16 cellular contexts compared by ENCODE assay signal in the genomic region with DNA sequence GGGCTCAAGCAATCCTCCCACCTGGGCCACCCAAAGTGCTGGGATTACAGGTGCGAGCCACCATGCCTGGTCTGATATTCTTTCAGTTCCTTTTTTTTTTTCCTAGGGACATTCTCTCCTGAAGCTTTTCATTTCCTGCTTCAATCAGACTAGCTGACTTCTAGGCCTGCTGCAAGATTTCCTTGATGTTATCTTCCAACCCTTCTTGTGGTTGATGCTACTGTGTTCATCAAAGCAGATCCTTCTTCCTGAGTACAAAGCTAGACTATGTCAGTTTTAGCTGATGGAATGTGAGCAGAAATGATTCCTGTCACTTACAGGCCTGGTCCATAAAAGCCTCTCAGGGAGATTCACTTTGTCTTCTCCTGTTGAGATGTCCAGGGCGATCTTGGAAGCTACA.
A peak's percentile ranks its signal among the peaks of the same experiment; 100 is the strongest.
DNase-seq lines count a peak whose midpoint lies in the region; ATAC-seq and TF ChIP-seq lines count a peak whose summit lies in the region.
"Had no signal": no experiment of that assay in that cellular context is flagged by ENCODE, and none has a peak within 500 bp of the region (broad histone marks: within the 10 kb centered on the region; RNA-seq: fewer than 3 reads in every experiment).

No MANE protein-coding gene starts in this region.

- H3K9me3 ChIP-seq in CD4-positive, alpha-beta memory T cell (ENCODE audit: control insufficient read depth in 1 of 2, low read length in 2 of 2), result no peaks in the 10 kb centered on the region
- H3K9me3 ChIP-seq in mesenchymal stem cell (ENCODE audit: control insufficient read depth, low read length), result no peaks in the 10 kb centered on the region
- H3K9me3 ChIP-seq in lower lobe of right lung, result no peaks in the 10 kb centered on the region

- no peak overlapping the region for H2AFZ ChIP-seq in mesenchymal stem cell (ENCODE audit: low read depth, low read length)

- H3K14ac ChIP-seq in mesenchymal stem cell (ENCODE audit: low read length in 2 of 2), result no peak overlapping the region

- H3K4me3 Mint-ChIP-seq in CD4-positive, alpha-beta memory T cell, result peak overlapping the region in 5 of 8 donors; percentile 55 to 71 (median 64)

- no peaks in the 10 kb centered on the region for H3K79me1 ChIP-seq in mesenchymal stem cell (replicated peaks; ENCODE audit: low read length, poor library complexity, severe bottlenecking)

- 98% methylated on average over 2 of the region's 2 CpGs for WGBS in mesenchymal stem cell

- intact Hi-C loops in CD4-positive, alpha-beta memory T cell (cut with micrococcal nuclease), result loop anchor here (5.0 kb wide), 1 partner anchor 90 kb away; no protein-coding TSS in a partner anchor
- intact Hi-C loops in lower lobe of right lung (cut with DNase I), result no loop called here

- POLR2A ChIA-PET in CD4-positive, alpha-beta memory T cell (lab: Charles Lee; ENCODE audit: partially characterized antibody), result interaction anchor here (0.7 kb wide), 1 partner anchor 33 kb away, joined by 3 read pairs; no protein-coding TSS in a partner anchor

- DNase-seq in CD4-positive, alpha-beta memory T cell, result peak in 4 of 5 donors; percentile 20 to 38 (median 26)
- DNase-seq in HT-29 (ENCODE audit: low spot score) (peak; percentile 22), amniotic epithelial cell (ENCODE audit: low read depth) (peak; percentile 5), mesenchymal stem cell (no peak), lower lobe of right lung (no peak)
- no peak for DNase-seq in activated CD4-positive, alpha-beta T cell treated with anti-CD3 and anti-CD28 coated beads, Interleukin-2, amount 50 U/mL, for 4 hours
- DNase-seq: EL, KBM-7, NCI-H1092, NCI-H1694, NCI-H2107, NCI-H345, NCI-H69, PC-3 had no signal

- no peak for ATAC-seq in GM18870 (IDR thresholded peaks at IDR 0.05; ENCODE audit: unreplicated experiment)
- no peak for ATAC-seq in lower lobe of right lung
- ATAC-seq: HCT116, PC-3 had no signal

- H3K4me3 ChIP-seq in CD4-positive, alpha-beta memory T cell (ENCODE audit: low read length in 2 of 2), result no peak overlapping the region
- H3K4me3 ChIP-seq in mesenchymal stem cell (ENCODE audit: insufficient read depth in 1 of 2, low read depth in 1 of 2, low read length in 2 of 2) (no peak overlapping the region), lower lobe of right lung (no peak overlapping the region)

- H3K9me3 Mint-ChIP-seq in CD4-positive, alpha-beta memory T cell, result peaks cover 0 to 2% (median 0%) of the 10 kb centered on the region in 8 donors

- no peaks in the 10 kb centered on the region for H3K36me3 Mint-ChIP-seq in CD4-positive, alpha-beta memory T cell

- no peak overlapping the region for H4K91ac ChIP-seq in mesenchymal stem cell (ENCODE audit: low read length)

- H3K4me1 ChIP-seq in CD4-positive, alpha-beta memory T cell (ENCODE audit: insufficient read depth, low read length), result peaks cover 24% of the 10 kb centered on the region
- H3K4me1 ChIP-seq in mesenchymal stem cell (ENCODE audit: control insufficient read depth, insufficient read depth, low read depth, low read length) (peaks cover 18% of the 10 kb centered on the region), lower lobe of right lung (peaks cover 10% of the 10 kb centered on the region)

- H2AK5ac ChIP-seq in mesenchymal stem cell (ENCODE audit: low read length, severe bottlenecking), result no peak overlapping the region

- CTCF ChIA-PET in CD4-positive, alpha-beta memory T cell (lab: Charles Lee; ENCODE audit: partially characterized antibody), result interaction anchor here (0.7 to 0.8 kb wide), 2 partner anchors 118 to 134 kb away, joined by 3 read pairs; no protein-coding TSS in a partner anchor

- peaks cover 17 to 34% (median 25%) of the 10 kb centered on the region in 4 donors for H3K4me1 Mint-ChIP-seq in CD4-positive, alpha-beta memory T cell

- TF ChIP-seq CTCF in lower lobe of right lung (IDR thresholded peaks at IDR 0.05), result no peak

- H3K9ac ChIP-seq in mesenchymal stem cell (ENCODE audit: low read length), result peak overlapping the region; percentile 63

- H3K4me2 ChIP-seq in mesenchymal stem cell (ENCODE audit: low read length, poor library complexity, severe bottlenecking), result no peak overlapping the region

- H3K27me3 Mint-ChIP-seq in CD4-positive, alpha-beta memory T cell, result no peaks in the 10 kb centered on the region

- no peak overlapping the region for H3K23ac ChIP-seq in mesenchymal stem cell (ENCODE audit: low read length in 2 of 2)

- no peak overlapping the region for H2BK5ac ChIP-seq in mesenchymal stem cell (ENCODE audit: low read depth, low read length, poor library complexity, severe bottlenecking)

- H2BK120ac ChIP-seq in mesenchymal stem cell (ENCODE audit: low read depth, low read length), result no peak overlapping the region

- H3K27ac Mint-ChIP-seq in CD4-positive, alpha-beta memory T cell, result peak overlapping the region; percentile 7 to 90 (median 78)

- H3K36me3 ChIP-seq in CD4-positive, alpha-beta memory T cell (ENCODE audit: insufficient read depth, low read length), result no peaks in the 10 kb centered on the region
- H3K36me3 ChIP-seq in mesenchymal stem cell (ENCODE audit: control insufficient read depth in 1 of 2, insufficient read depth in 2 of 2, low read depth in 1 of 2, low read length in 2 of 2), result no peaks in the 10 kb centered on the region
- no peaks in the 10 kb centered on the region for H3K36me3 ChIP-seq in lower lobe of right lung

- no peak overlapping the region for H2BK15ac ChIP-seq in mesenchymal stem cell (ENCODE audit: low read depth, poor library complexity, severe bottlenecking)

- no peak overlapping the region for H4K8ac ChIP-seq in mesenchymal stem cell (ENCODE audit: low read length)

- no peaks in the 10 kb centered on the region for H3K27me3 ChIP-seq in CD4-positive, alpha-beta memory T cell (ENCODE audit: insufficient read depth, low read length)
- H3K27me3 ChIP-seq in mesenchymal stem cell (ENCODE audit: control insufficient read depth in 1 of 2, insufficient read depth in 1 of 2, low read length in 2 of 2) (no peaks in the 10 kb centered on the region), lower lobe of right lung (ENCODE audit: low read depth) (no peaks in the 10 kb centered on the region)

- H3K18ac ChIP-seq in mesenchymal stem cell (ENCODE audit: low read depth in 1 of 2, low read length in 2 of 2), result no peak overlapping the region

- H3K4ac ChIP-seq in mesenchymal stem cell (ENCODE audit: low read depth in 1 of 2, low read length in 2 of 2), result no peak overlapping the region

- H2BK12ac ChIP-seq in mesenchymal stem cell (ENCODE audit: low read length in 2 of 2), result no peak overlapping the region

- no peak overlapping the region for H3K27ac ChIP-seq in CD4-positive, alpha-beta memory T cell (ENCODE audit: low read depth, low read length)
- H3K27ac ChIP-seq in mesenchymal stem cell (ENCODE audit: low read length, poor library complexity, severe bottlenecking) (no peak overlapping the region), lower lobe of right lung (no peak overlapping the region)

Comparison
In these comparisons a context has a peak if more than half of its experiments do, and no peak if none do; other contexts are left out.
1. DNase-seq: peak in CD4-positive, alpha-beta memory T cell (4 of 5), HT-29 (single experiment) and amniotic epithelial cell (single experiment); none in mesenchymal stem cell (single experiment), activated CD4-positive, alpha-beta T cell treated with anti-CD3 and anti-CD28 coated beads, Interleukin-2, amount 50 U/mL, for 4 hours (0 of 2) and lower lobe of right lung (single experiment).